In genomic region chr17:71084219-71084618, GRCh38 we compare ENCODE assay signal across 8 cellular contexts.
DNase-seq lines count a peak whose midpoint lies in the region; ATAC-seq and TF ChIP-seq lines count a peak whose summit lies in the region.

No MANE protein-coding gene starts in this region.

- no peaks in the 10 kb centered on the region for H3F3A ChIP-seq in GM23338 (replicated peaks; ENCODE audit: low read depth)
- no peaks in the 10 kb centered on the region; the same call in 1 of the 2 replicates for H3F3A ChIP-seq in PC-9 (ENCODE audit: insufficient read depth, low read depth)

- TF ChIP-seq POLR2A in sigmoid colon (IDR thresholded peaks at IDR 0.05): no peak

- H3K27me3 ChIP-seq in GM23338 (ENCODE audit: insufficient read depth) (no peaks in the 10 kb centered on the region), PC-9 (ENCODE audit: insufficient read depth, low read depth) (no peaks in the 10 kb centered on the region), sigmoid colon (no peaks in the 10 kb centered on the region)

- H3K9me3 Mint-ChIP-seq in GM23338: no peaks in the 10 kb centered on the region; the same call in 2 of the 3 replicates
- peaks cover 8 to 15% (median 14%) of the 10 kb centered on the region in 3 donors for H3K9me3 Mint-ChIP-seq in T-cell
- peaks cover 9% of the 10 kb centered on the region for H3K9me3 Mint-ChIP-seq in activated T-helper 17 cell treated with anti-CD3 and anti-CD28 coated beads, Interleukin-2, amount 50 U/mL, for 72 hours

- no peak overlapping the region for H3K4me3 Mint-ChIP-seq in GM23338
- no peak overlapping the region for H3K4me3 Mint-ChIP-seq in T-cell
- H3K4me3 Mint-ChIP-seq in activated T-helper 17 cell treated with anti-CD3 and anti-CD28 coated beads, Interleukin-2, amount 50 U/mL, for 72 hours: no peak overlapping the region

- 0 out of 2 replicates have a peak overlapping the region, but pooled peaks have one; percentile 5 for H3K4me3 ChIP-seq in GM23338
- no peak overlapping the region for H3K4me3 ChIP-seq in PC-9
- no peak overlapping the region for H3K4me3 ChIP-seq in sigmoid colon

- H3K4me1 Mint-ChIP-seq in GM23338 (peaks cover 21% of the 10 kb centered on the region), T-cell (no peaks in the 10 kb centered on the region)
- H3K4me1 Mint-ChIP-seq in activated T-helper 17 cell treated with anti-CD3 and anti-CD28 coated beads, Interleukin-2, amount 50 U/mL, for 72 hours: no peaks in the 10 kb centered on the region

- H2AFZ ChIP-seq in GM23338: no peak overlapping the region
- no peak overlapping the region for H2AFZ ChIP-seq in PC-9

- TF ChIP-seq EP300 in sigmoid colon (IDR thresholded peaks at IDR 0.05): no peak

- H4K20me1 ChIP-seq in GM23338 (replicated peaks; ENCODE audit: insufficient read depth): peaks cover 3% of the 10 kb centered on the region; the same call in 1 of the 2 replicates
- no peaks in the 10 kb centered on the region for H4K20me1 ChIP-seq in PC-9 (ENCODE audit: insufficient read depth)

- TF ChIP-seq CTCF in GM23338 (conservative IDR thresholded peaks at IDR 0.05; ENCODE audit: low read depth in 2 of 2): peak; percentile 75 to 82
- peak; percentile 48 for TF ChIP-seq CTCF in PC-9 (conservative IDR thresholded peaks at IDR 0.05)
- no peak for TF ChIP-seq CTCF in sigmoid colon (IDR thresholded peaks at IDR 0.05)

- no peaks in the 10 kb centered on the region for H3K36me3 ChIP-seq in GM23338 (ENCODE audit: insufficient read depth)
- no peaks in the 10 kb centered on the region for H3K36me3 ChIP-seq in PC-9 (ENCODE audit: low read depth)
- H3K36me3 ChIP-seq in sigmoid colon: no peaks in the 10 kb centered on the region

- H3K4me1 ChIP-seq in GM23338 (ENCODE audit: insufficient read depth) (peaks cover 17% of the 10 kb centered on the region), PC-9 (replicated peaks; ENCODE audit: insufficient read depth) (no peaks in the 10 kb centered on the region), sigmoid colon (no peaks in the 10 kb centered on the region)

- POLR2A ChIA-PET in PC-9 (lab: Charles Lee; ENCODE audit: unreplicated experiment): no interaction called here
- POLR2A ChIA-PET in T-cell (lab: Charles Lee): no interaction called here

- H3K27ac Mint-ChIP-seq in GM23338: no peak overlapping the region
- H3K27ac Mint-ChIP-seq in T-cell: no peak overlapping the region
- no peak overlapping the region for H3K27ac Mint-ChIP-seq in activated T-helper 17 cell treated with anti-CD3 and anti-CD28 coated beads, Interleukin-2, amount 50 U/mL, for 72 hours

- H3K9me2 ChIP-seq in GM23338 (ENCODE audit: insufficient read depth) (no peaks in the 10 kb centered on the region), PC-9 (ENCODE audit: insufficient read depth) (no peaks in the 10 kb centered on the region)

- DNase-seq in AG20443 (ENCODE audit: low spot score) (peak; percentile 27), GM23338 (ENCODE audit: low spot score) (peak; percentile 86), PC-9 (no peak), globus pallidus (ENCODE audit: low spot score) (peak; percentile 5), T-cell (no peak), sigmoid colon (no peak)

- H3K27me3 Mint-ChIP-seq in GM23338 (ENCODE audit: insufficient read depth, low read depth, poor library complexity) (peaks cover 1% of the 10 kb centered on the region), T-cell (no peaks in the 10 kb centered on the region)
- H3K27me3 Mint-ChIP-seq in activated T-helper 17 cell treated with anti-CD3 and anti-CD28 coated beads, Interleukin-2, amount 50 U/mL, for 72 hours: no peaks in the 10 kb centered on the region

- no peak overlapping the region for H3K27ac ChIP-seq in GM23338 (ENCODE audit: low read depth)
- no peak overlapping the region for H3K27ac ChIP-seq in PC-9
- no peak overlapping the region for H3K27ac ChIP-seq in sigmoid colon

- H3K4me2 ChIP-seq in GM23338: 0 out of 2 replicates have a peak overlapping the region, but pooled peaks have one; percentile 13
- H3K4me2 ChIP-seq in PC-9: no peak overlapping the region

- no TSS peak for BruUV-seq in PC-9 (replicated peaks; lab: Mats Ljungman, UMichigan)

- CTCF ChIA-PET in PC-9 (lab: Charles Lee): no interaction called here
- CTCF ChIA-PET in T-cell (lab: Charles Lee): no interaction called here

- peaks cover 14% of the 10 kb centered on the region; the same call in 1 of the 2 replicates for H3K79me2 ChIP-seq in GM23338 (replicated peaks; ENCODE audit: insufficient read depth)
- H3K79me2 ChIP-seq in PC-9 (ENCODE audit: low read depth): no peaks in the 10 kb centered on the region

- WGBS in sigmoid colon, 2 donors: 51 to 59% methylated on average over 5 of the region's 5 CpGs

- ATAC-seq in GM23338: peak; percentile 77
- ATAC-seq in T-cell (replicated peaks in 1 of 4): no peak
- no peak for ATAC-seq in activated T-helper 17 cell treated with anti-CD3 and anti-CD28 coated beads, Interleukin-2, amount 50 U/mL, for 72 hours (replicated peaks)
- no peak for ATAC-seq in GM18858 (IDR thresholded peaks at IDR 0.05; ENCODE audit: unreplicated experiment)

- H3K36me3 Mint-ChIP-seq in GM23338 (ENCODE audit: low read depth) (peaks cover 3% of the 10 kb centered on the region; the same call in 2 of the 3 replicates), T-cell (no peaks in the 10 kb centered on the region)
- H3K36me3 Mint-ChIP-seq in activated T-helper 17 cell treated with anti-CD3 and anti-CD28 coated beads, Interleukin-2, amount 50 U/mL, for 72 hours (ENCODE audit: low read depth): no peaks in the 10 kb centered on the region

- H3K9me3 ChIP-seq in PC-9 (ENCODE audit: insufficient read depth, low read depth): peaks cover 6% of the 10 kb centered on the region; the same call in 1 of the 2 replicates
- no peaks in the 10 kb centered on the region for H3K9me3 ChIP-seq in sigmoid colon

- intact Hi-C loops in PC-9 (cut with micrococcal nuclease; ENCODE audit: unreplicated experiment) (loop anchor here (10.0 kb wide), 1 partner anchor 1031 kb away; no protein-coding TSS in a partner anchor), sigmoid colon (cut with DNase I) (no loop called here)

TF ChIP-seq in GM23338, 12 proteins besides CTCF, POLR2A, EP300 and RAD21:
- no peak for TF ChIP-seq EZH2phosphoT487 (IDR thresholded peaks at IDR 0.05; ENCODE audit: unreplicated experiment)
- TF ChIP-seq NANOG (IDR thresholded peaks at IDR 0.05; ENCODE audit: borderline replicate concordance): no peak
- no peak for TF ChIP-seq POLR2AphosphoS5 (IDR thresholded peaks at IDR 0.05; ENCODE audit: low read depth)
- no peak for TF ChIP-seq ETS1 (IDR thresholded peaks at IDR 0.05)
- TF ChIP-seq STAT1 (IDR thresholded peaks at IDR 0.05; ENCODE audit: unreplicated experiment): no peak
- TF ChIP-seq JUNB (IDR thresholded peaks at IDR 0.05; ENCODE audit: unreplicated experiment): no peak
- TF ChIP-seq CREB1 (CRISPR knock-in tag; IDR thresholded peaks at IDR 0.05; ENCODE audit: low read depth): no peak
- no peak for TF ChIP-seq ZNF331 (CRISPR knock-in tag; IDR thresholded peaks at IDR 0.05; ENCODE audit: low read depth)
- TF ChIP-seq REST (IDR thresholded peaks at IDR 0.05; ENCODE audit: unreplicated experiment): no peak

Comparison
In these comparisons a context has a peak if more than half of its experiments do, and no peak if none do; other contexts are left out.
1. DNase-seq: peak in AG20443 (single experiment), GM23338 (single experiment) and globus pallidus (single experiment); none in PC-9 (0 of 2), T-cell (0 of 34) and sigmoid colon (single experiment).
2. CTCF ChIP-seq: peak in GM23338 (2 of 2) and PC-9 (single experiment); none in sigmoid colon (0 of 4).